ENCODE assay signal across 1 cellular context in the genomic region with DNA sequence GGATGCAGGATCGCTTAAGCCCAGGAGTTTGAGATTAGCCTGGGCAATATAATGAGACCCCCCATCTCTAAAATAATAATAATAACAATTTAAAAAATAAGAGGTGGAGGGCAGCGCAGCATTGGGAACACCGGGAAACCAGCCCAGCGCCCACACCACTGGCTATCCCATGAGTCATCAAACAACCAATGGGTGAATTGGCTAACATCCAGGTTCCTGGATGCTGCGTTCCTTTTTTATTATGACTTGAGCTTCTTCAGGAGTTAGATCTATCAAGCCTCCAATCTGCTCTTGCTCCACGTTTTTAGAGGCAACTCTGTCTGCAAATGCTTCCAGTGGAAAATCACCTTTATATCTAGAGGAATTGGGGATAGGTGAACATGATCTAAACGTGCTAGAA.
TF ChIP-seq lines count a peak whose summit lies in the region.

No MANE protein-coding gene starts in this region.

TF ChIP-seq in HepG2, 621 proteins besides CTCF, POLR2A, EP300 and RAD21 (continued from another document):
- TF ChIP-seq, protein P1, sequence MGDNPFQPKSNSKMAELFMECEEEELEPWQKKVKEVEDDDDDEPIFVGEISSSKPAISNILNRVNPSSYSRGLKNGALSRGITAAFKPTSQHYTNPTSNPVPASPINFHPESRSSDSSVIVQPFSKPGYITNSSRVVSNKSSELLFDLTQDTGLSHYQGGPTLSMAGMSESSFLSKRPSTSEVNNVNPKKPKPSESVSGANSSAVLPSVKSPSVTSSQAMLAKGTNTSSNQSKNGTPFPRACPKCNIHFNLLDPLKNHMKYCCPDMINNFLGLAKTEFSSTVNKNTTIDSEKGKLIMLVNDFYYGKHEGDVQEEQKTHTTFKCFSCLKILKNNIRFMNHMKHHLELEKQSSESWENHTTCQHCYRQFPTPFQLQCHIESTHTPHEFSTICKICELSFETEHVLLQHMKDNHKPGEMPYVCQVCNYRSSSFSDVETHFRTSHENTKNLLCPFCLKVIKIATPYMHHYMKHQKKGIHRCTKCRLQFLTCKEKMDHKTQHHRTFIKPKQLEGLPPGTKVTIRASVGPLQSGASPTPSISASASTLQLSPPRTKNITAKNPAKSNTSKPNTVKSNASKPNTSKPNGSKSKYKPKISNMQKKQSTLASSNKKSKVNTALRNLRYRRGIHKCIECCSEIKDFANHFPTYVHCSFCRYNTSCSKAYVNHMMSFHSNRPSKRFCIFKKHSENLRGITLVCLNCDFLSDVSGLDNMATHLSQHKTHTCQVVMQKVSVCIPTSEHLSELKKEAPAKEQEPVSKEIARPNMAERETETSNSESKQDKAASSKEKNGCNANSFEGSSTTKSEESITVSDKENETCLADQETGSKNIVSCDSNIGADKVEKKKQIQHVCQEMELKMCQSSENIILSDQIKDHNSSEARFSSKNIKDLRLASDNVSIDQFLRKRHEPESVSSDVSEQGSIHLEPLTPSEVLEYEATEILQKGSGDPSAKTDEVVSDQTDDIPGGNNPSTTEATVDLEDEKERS (CRISPR knock-in tag; IDR thresholded peaks at IDR 0.05), result no peak
- no peak for TF ChIP-seq SNAPC2 (CRISPR knock-in tag; IDR thresholded peaks at IDR 0.05)
- no peak for TF ChIP-seq ZNF672 (CRISPR knock-in tag; IDR thresholded peaks at IDR 0.05)
- TF ChIP-seq ZNF878 (CRISPR knock-in tag; IDR thresholded peaks at IDR 0.05), result no peak
- no peak for TF ChIP-seq JDP2 (CRISPR knock-in tag; IDR thresholded peaks at IDR 0.05; ENCODE audit: borderline replicate concordance)
- TF ChIP-seq SIN3A (IDR thresholded peaks at IDR 0.05; ENCODE audit: borderline replicate concordance, low read depth, low read length), result no peak
